8 cellular contexts compared by ENCODE assay signal in genomic region chr6:11231108-11231463, GRCh38. TPM values are rescaled to one million over a fixed set of nuclear protein-coding genes. Genes with fewer than 3 reads are reported as not detected.
DNase-seq lines count a peak whose midpoint lies in the region; ATAC-seq, FAIRE-seq and TF ChIP-seq lines count a peak whose summit lies in the region.

No MANE protein-coding gene starts in this region.

- H3K36me3 ChIP-seq in sigmoid colon: no peaks in the 10 kb centered on the region

- TF ChIP-seq CTCF in activated B cell treated with CpG ODN at 0.5 μM for 24 hours (IDR thresholded peaks at IDR 0.05): no peak
- no peak for TF ChIP-seq CTCF in fibroblast of mammary gland (conservative IDR thresholded peaks at IDR 0.05; ENCODE audit: control insufficient read depth, insufficient read depth, low read depth, low read length)
- no peak for TF ChIP-seq CTCF in sigmoid colon (IDR thresholded peaks at IDR 0.05)

- H3K4me1 Mint-ChIP-seq in activated B cell treated with CpG ODN at 0.5 μM for 24 hours: peaks cover 40% of the 10 kb centered on the region

- POLR2A ChIA-PET in activated B cell treated with CpG ODN at 0.5 μM for 24 hours (lab: Charles Lee): interaction anchor here (0.6 to 2.5 kb wide), 2 partner anchors 8 to 94 kb away, joined by 3 to 13 read pairs; no protein-coding TSS in a partner anchor

- no peak for TF ChIP-seq EP300 in sigmoid colon (IDR thresholded peaks at IDR 0.05)

- no peak for TF ChIP-seq POLR2A in sigmoid colon (IDR thresholded peaks at IDR 0.05)

- no peak overlapping the region for H3K27ac Mint-ChIP-seq in activated B cell treated with CpG ODN at 0.5 μM for 24 hours

- H3K36me3 Mint-ChIP-seq in activated B cell treated with CpG ODN at 0.5 μM for 24 hours (ENCODE audit: low read depth): peaks cover 10% of the 10 kb centered on the region

- peak overlapping the region; percentile 83 to 92 (median 89) for H3K27ac ChIP-seq in sigmoid colon

- ATAC-seq in activated B cell treated with CpG ODN at 0.5 μM for 24 hours (ENCODE audit: low read depth): no peak
- ATAC-seq in HG02970 (IDR thresholded peaks at IDR 0.05; ENCODE audit: low FRiP score, unreplicated experiment): no peak

- DNase-seq in GM19239 (ENCODE audit: insufficient read length, low spot score): no peak
- no peak for DNase-seq in activated B cell treated with CpG ODN at 0.5 μM for 24 hours
- no peak for DNase-seq in fibroblast of mammary gland (ENCODE audit: low read depth)
- DNase-seq in sigmoid colon: no peak
- no peak for DNase-seq in ureter (ENCODE audit: low spot score)
- no peak for DNase-seq in OCI-M2 (lab: John Stamatoyannopoulos, UW; ENCODE audit: unreplicated experiment)
- no peak for DNase-seq in pons (ENCODE audit: low spot score)

- H3K9me3 Mint-ChIP-seq in activated B cell treated with CpG ODN at 0.5 μM for 24 hours: no peaks in the 10 kb centered on the region

- no peaks in the 10 kb centered on the region for H3K27me3 ChIP-seq in sigmoid colon

- H3K4me3 Mint-ChIP-seq in activated B cell treated with CpG ODN at 0.5 μM for 24 hours: peak overlapping the region; percentile 24

- intact Hi-C loops in activated B cell treated with CpG ODN at 0.5 μM for 24 hours (cut with micrococcal nuclease) (loop anchor here (5.0 to 10.0 kb wide), 2 partner anchors 91 to 396 kb away; partner anchors contain the start of gene MAK), sigmoid colon (cut with DNase I) (loop anchor here (2.0 kb wide), 1 partner anchor 16 kb away; no protein-coding TSS in a partner anchor)

- peaks cover 0 to 44% (median 23%) of the 10 kb centered on the region in 4 donors for H3K4me1 ChIP-seq in sigmoid colon

- WGBS in sigmoid colon, 2 donors: 16 to 44% methylated on average over 1 of the region's 1 CpG

- no peaks in the 10 kb centered on the region for H3K9me3 ChIP-seq in sigmoid colon

- H3K4me3 ChIP-seq in fibroblast of mammary gland (ENCODE audit: control insufficient read depth, low read depth, low read length): peak overlapping the region; percentile 60
- H3K4me3 ChIP-seq in sigmoid colon: peak overlapping the region; percentile 45 to 64 (median 57)

- CTCF ChIA-PET in activated B cell treated with CpG ODN at 0.5 μM for 24 hours (lab: Charles Lee): no interaction called here

- no peaks in the 10 kb centered on the region for H3K27me3 Mint-ChIP-seq in activated B cell treated with CpG ODN at 0.5 μM for 24 hours

- peak; percentile 8 for FAIRE-seq in GM19239 (lab: Jason Lieb, UNC)

RNA-seq across cellular contexts. Expression of gene NEDD9, which starts 1.4 kb away (rescaled TPM):
- total RNA-seq in activated B cell treated with CpG ODN at 0.5 μM for 24 hours (57.4 and 61.9 TPM in 2 replicates), sigmoid colon (10 to 100 TPM; 13.8 to 21.4 (median 20.0) TPM), ureter (65.8 TPM)
- polyA plus RNA-seq in sigmoid colon: 10 to 100 TPM; 20.5 to 42.5 (median 23.4) TPM
